Comparison of ENCODE assay signal across 8 cellular contexts in the genomic region with DNA sequence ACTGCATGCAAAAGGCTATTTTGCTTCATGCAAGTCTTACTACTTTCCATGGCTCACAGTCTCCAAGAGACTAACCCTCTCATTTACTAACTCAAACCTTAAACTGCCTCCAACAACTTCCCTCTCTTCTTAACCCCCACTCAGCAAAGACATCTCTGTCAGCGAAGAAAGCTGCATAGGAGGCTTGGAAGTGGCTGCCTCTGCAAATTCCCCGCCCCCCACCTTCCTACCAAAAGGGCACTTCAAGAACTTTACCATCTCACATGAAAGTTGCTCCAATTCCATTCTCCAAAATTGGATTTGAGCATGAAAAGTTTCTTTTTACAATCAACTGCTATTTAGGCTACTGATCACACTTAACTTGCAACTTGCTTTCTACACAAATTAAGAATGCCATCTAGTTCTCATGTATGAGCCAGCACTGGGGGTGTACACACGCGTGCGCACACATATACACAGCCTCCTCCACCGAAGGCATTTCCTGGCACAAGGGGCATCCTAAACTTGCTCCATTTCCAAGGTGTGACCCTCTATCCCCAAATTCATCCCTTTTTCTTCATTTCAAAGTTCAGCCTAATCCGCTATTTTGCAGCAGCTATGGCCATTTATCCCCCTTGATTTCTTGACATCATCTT. TPM values are rescaled to one million over a fixed set of nuclear protein-coding genes. Genes with fewer than 3 reads are reported as not detected.
DNase-seq lines count a peak whose midpoint lies in the region; ATAC-seq, FAIRE-seq and TF ChIP-seq lines count a peak whose summit lies in the region.

No MANE protein-coding gene starts in this region.

- H3K27me3 ChIP-seq in astrocyte (ENCODE audit: insufficient read depth, low read length) (no peaks in the 10 kb centered on the region), thyroid gland (no peaks in the 10 kb centered on the region)

- peak overlapping the region; percentile 94 for H3K4me3 ChIP-seq in astrocyte (ENCODE audit: insufficient read depth, low read depth, low read length)
- peak overlapping the region in 2 of 3 donors; percentile 43 to 91 for H3K4me3 ChIP-seq in thyroid gland (replicated peaks in 1 of 3)

- no peak overlapping the region for H2AFZ ChIP-seq in astrocyte (ENCODE audit: low read depth, low read length)

- peaks cover 27% of the 10 kb centered on the region for H3K36me3 Mint-ChIP-seq in activated T-cell treated with anti-CD3 and anti-CD28 coated beads, Interleukin-2, amount 50 U/mL, for 4 hours (ENCODE audit: insufficient read depth)
- H3K36me3 Mint-ChIP-seq in astrocyte (ENCODE audit: low read depth, unreplicated experiment), result no peaks in the 10 kb centered on the region

- ATAC-seq in activated T-cell treated with anti-CD3 and anti-CD28 coated beads, Interleukin-2, amount 50 U/mL, for 4 hours, result no peak

- H3K9me3 ChIP-seq in astrocyte (ENCODE audit: insufficient read depth, low read depth, low read length), result no peaks in the 10 kb centered on the region
- H3K9me3 ChIP-seq in thyroid gland, result no peaks in the 10 kb centered on the region

- H3K36me3 ChIP-seq in astrocyte (ENCODE audit: insufficient read depth, low read length), result no peaks in the 10 kb centered on the region
- no peaks in the 10 kb centered on the region for H3K36me3 ChIP-seq in thyroid gland

- peaks cover 76% of the 10 kb centered on the region for H3K4me1 Mint-ChIP-seq in activated T-cell treated with anti-CD3 and anti-CD28 coated beads, Interleukin-2, amount 50 U/mL, for 4 hours (ENCODE audit: low read depth)
- H3K4me1 Mint-ChIP-seq in astrocyte (ENCODE audit: low read depth, unreplicated experiment), result peaks cover 37% of the 10 kb centered on the region

- peak overlapping the region; percentile 93 for H3K4me3 Mint-ChIP-seq in activated T-cell treated with anti-CD3 and anti-CD28 coated beads, Interleukin-2, amount 50 U/mL, for 4 hours
- H3K4me3 Mint-ChIP-seq in astrocyte (ENCODE audit: unreplicated experiment), result peak overlapping the region; percentile 95

- intact Hi-C loops in thyroid gland (cut with DNase I), result loop anchor here (10.0 kb wide), 1 partner anchor 280 kb away; no protein-coding TSS in a partner anchor

- H3K4me1 ChIP-seq in astrocyte (ENCODE audit: insufficient read depth, low read length), result peaks cover 30% of the 10 kb centered on the region
- H3K4me1 ChIP-seq in thyroid gland, result peaks cover 27 to 45% of the 10 kb centered on the region in 2 donors

- peak overlapping the region; percentile 66 for H3K27ac Mint-ChIP-seq in astrocyte (ENCODE audit: unreplicated experiment)

- no peak for DNase-seq in activated T-cell treated with anti-CD3 and anti-CD28 coated beads, Interleukin-2, amount 50 U/mL, for 4 hours
- DNase-seq in activated T-cell treated with anti-CD3 and anti-CD28 coated beads, Interleukin-2, amount 50 U/mL, for 48 hours, result no peak
- DNase-seq in astrocyte (ENCODE audit: low read depth), result no peak
- peak; percentile 14 for DNase-seq in left kidney (ENCODE audit: low read depth, low spot score)
- DNase-seq in thyroid gland, result peak; percentile 39 to 43
- no peak for DNase-seq in A172 (ENCODE audit: low spot score)
- no peak for DNase-seq in DMS153 (lab: John Stamatoyannopoulos, UW)
- DNase-seq in KG1 (lab: John Stamatoyannopoulos, UW), result no peak

- peaks cover 65% of the 10 kb centered on the region for H3K79me2 ChIP-seq in astrocyte (ENCODE audit: insufficient read depth, low read length)

- no peak for TF ChIP-seq POLR2A in thyroid gland (IDR thresholded peaks at IDR 0.05)

- peaks cover 62% of the 10 kb centered on the region for H4K20me1 ChIP-seq in astrocyte (ENCODE audit: insufficient read depth, low read length)

- FAIRE-seq in astrocyte (lab: Jason Lieb, UNC), result no peak

- H3K9me3 Mint-ChIP-seq in activated T-cell treated with anti-CD3 and anti-CD28 coated beads, Interleukin-2, amount 50 U/mL, for 4 hours, result no peaks in the 10 kb centered on the region
- H3K9me3 Mint-ChIP-seq in astrocyte (ENCODE audit: unreplicated experiment), result no peaks in the 10 kb centered on the region

- no peaks in the 10 kb centered on the region for H3K27me3 Mint-ChIP-seq in activated T-cell treated with anti-CD3 and anti-CD28 coated beads, Interleukin-2, amount 50 U/mL, for 4 hours (ENCODE audit: low read depth)
- H3K27me3 Mint-ChIP-seq in astrocyte (ENCODE audit: low read depth, unreplicated experiment), result no peaks in the 10 kb centered on the region

- peak overlapping the region; percentile 91 for H3K9ac ChIP-seq in astrocyte (ENCODE audit: low read length)

- TF ChIP-seq CTCF in astrocyte (IDR thresholded peaks at IDR 0.05; ENCODE audit: insufficient read depth, low read depth, low read length) (no peak), thyroid gland (IDR thresholded peaks at IDR 0.05) (no peak)

- H3K27ac ChIP-seq in astrocyte (ENCODE audit: low read depth, low read length) (no peak overlapping the region), thyroid gland (peak overlapping the region; percentile 97)

- peak overlapping the region; percentile 94 for H3K4me2 ChIP-seq in astrocyte (ENCODE audit: low read length)

- WGBS in thyroid gland, 2 donors, result 61 to 64% methylated on average over 7 of the region's 7 CpGs

RNA-seq across cellular contexts. Expression of a gene that starts 1.8 kb away (rescaled TPM):
- 10 to 100 TPM; 40.0 to 44.3 (median 40.9) TPM for total RNA-seq in activated T-cell treated with anti-CD3 and anti-CD28 coated beads, Interleukin-2, amount 50 U/mL, for 4 hours
- total RNA-seq in astrocyte (69.4 and 73.9 TPM in 2 replicates), thyroid gland (10 to 100 TPM; 59.3 to 79.3 (median 64.8) TPM)
- total RNA-seq in A172 (2014; rRNA removed; shearing (Covaris generic)), result 16.7 and 18.2 TPM in 2 replicates

Comparison
In these comparisons a context has a peak if more than half of its experiments do, and no peak if none do; other contexts are left out.
1. DNase-seq: peak in left kidney (single experiment) and thyroid gland (2 of 2); none in activated T-cell treated with anti-CD3 and anti-CD28 coated beads, Interleukin-2, amount 50 U/mL, for 4 hours (single experiment), activated T-cell treated with anti-CD3 and anti-CD28 coated beads, Interleukin-2, amount 50 U/mL, for 48 hours (0 of 2), astrocyte (single experiment), A172 (single experiment), DMS153 (single experiment) and KG1 (single experiment).